7 cellular contexts compared by ENCODE assay signal in the genomic region with DNA sequence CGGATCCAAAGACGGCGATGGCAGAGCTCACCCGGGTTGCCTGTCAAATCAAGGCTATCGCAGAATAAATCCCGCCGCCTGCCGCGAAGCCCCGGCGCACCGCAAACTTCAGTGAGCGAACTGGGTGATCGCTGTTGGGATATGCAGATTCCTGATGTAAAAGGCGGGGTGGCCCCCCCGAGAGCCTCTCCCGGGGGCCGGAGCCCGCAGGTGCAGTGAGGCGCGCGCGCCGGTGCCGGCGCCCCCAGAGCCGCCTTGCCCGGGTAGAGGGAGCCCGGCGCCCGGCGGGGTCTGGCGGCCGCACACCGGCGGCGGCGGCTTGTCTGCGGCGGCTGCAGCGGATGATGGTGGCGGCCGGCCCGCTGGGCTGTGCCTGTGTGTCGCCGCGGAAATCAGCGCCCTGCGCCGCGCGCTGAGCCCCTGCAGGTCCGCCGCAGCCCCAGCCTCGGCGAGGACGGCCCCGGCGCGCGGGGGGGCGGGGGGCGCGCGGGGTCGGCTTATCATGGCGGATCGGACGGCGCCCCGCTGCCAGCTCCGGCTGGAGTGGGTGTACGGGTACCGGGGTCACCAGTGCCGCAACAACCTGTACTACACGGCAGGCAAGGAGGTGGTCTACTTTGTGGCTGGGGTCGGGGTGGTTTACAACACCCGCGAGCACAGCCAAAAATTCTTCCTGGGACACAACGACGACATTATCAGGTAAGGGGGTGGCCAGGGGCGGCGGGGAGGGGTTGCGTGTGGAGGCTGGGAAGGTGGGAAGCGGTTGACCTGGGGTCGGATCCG. TPM values are rescaled to one million over a fixed set of nuclear protein-coding genes. Genes with fewer than 3 reads are reported as not detected.
DNase-seq lines count a peak whose midpoint lies in the region; ATAC-seq and TF ChIP-seq lines count a peak whose summit lies in the region.

No MANE protein-coding gene starts in this region.

- no peaks in the 10 kb centered on the region for H3K36me3 ChIP-seq in MG63
- no peaks in the 10 kb centered on the region for H3K36me3 ChIP-seq in parathyroid adenoma (ENCODE audit: control insufficient read depth, insufficient read depth, low read length)

- no peak overlapping the region for H3K27ac Mint-ChIP-seq in activated T-cell treated with anti-CD3 and anti-CD28 coated beads, Interleukin-2, amount 50 U/mL, for 72 hours
- H3K27ac Mint-ChIP-seq in glutamatergic neuron (ENCODE audit: unreplicated experiment): no peak overlapping the region

- H3K4me3 Mint-ChIP-seq in activated T-cell treated with anti-CD3 and anti-CD28 coated beads, Interleukin-2, amount 50 U/mL, for 72 hours: peak overlapping the region; percentile 91 to 99
- H3K4me3 Mint-ChIP-seq in glutamatergic neuron (ENCODE audit: unreplicated experiment): peak overlapping the region; percentile 94

- no peaks in the 10 kb centered on the region for H3K9me3 ChIP-seq in MG63
- no peaks in the 10 kb centered on the region for H3K9me3 ChIP-seq in parathyroid adenoma (ENCODE audit: control insufficient read depth, low read length)

- no peaks in the 10 kb centered on the region for H3K9me3 Mint-ChIP-seq in activated T-cell treated with anti-CD3 and anti-CD28 coated beads, Interleukin-2, amount 50 U/mL, for 72 hours
- peaks cover 3% of the 10 kb centered on the region for H3K9me3 Mint-ChIP-seq in glutamatergic neuron (ENCODE audit: unreplicated experiment)

- TF ChIP-seq CTCF in glutamatergic neuron (IDR thresholded peaks at IDR 0.05; ENCODE audit: partially characterized antibody, unreplicated experiment) (no peak), parathyroid adenoma (IDR thresholded peaks at IDR 0.05) (no peak)

- H3K27ac ChIP-seq in parathyroid adenoma: no peak overlapping the region

- DNase-seq in MG63 (peak; percentile 23), glutamatergic neuron (peak; percentile 72), RKO (ENCODE audit: low spot score) (no peak), GOT3 (lab: John Stamatoyannopoulos, UW) (no peak)
- peak; percentile 45 to 50 for DNase-seq in activated T-cell treated with anti-CD3 and anti-CD28 coated beads, Interleukin-2, amount 50 U/mL, for 72 hours

- peak overlapping the region; percentile 85 for H2AFZ ChIP-seq in parathyroid adenoma

- H3K27me3 Mint-ChIP-seq in activated T-cell treated with anti-CD3 and anti-CD28 coated beads, Interleukin-2, amount 50 U/mL, for 72 hours (ENCODE audit: low read depth): peaks cover 46% of the 10 kb centered on the region
- H3K27me3 Mint-ChIP-seq in glutamatergic neuron (ENCODE audit: unreplicated experiment): peaks cover 16% of the 10 kb centered on the region

- H3K36me3 Mint-ChIP-seq in activated T-cell treated with anti-CD3 and anti-CD28 coated beads, Interleukin-2, amount 50 U/mL, for 72 hours (ENCODE audit: insufficient read depth in 2 of 2): peaks cover 4 to 5% of the 10 kb centered on the region in 2 donors
- no peaks in the 10 kb centered on the region for H3K36me3 Mint-ChIP-seq in glutamatergic neuron (ENCODE audit: unreplicated experiment)

- no peaks in the 10 kb centered on the region for H3K79me2 ChIP-seq in parathyroid adenoma

- H3K4me1 Mint-ChIP-seq in activated T-cell treated with anti-CD3 and anti-CD28 coated beads, Interleukin-2, amount 50 U/mL, for 72 hours (ENCODE audit: low read depth): peaks cover 22% of the 10 kb centered on the region
- peaks cover 4% of the 10 kb centered on the region for H3K4me1 Mint-ChIP-seq in glutamatergic neuron (ENCODE audit: low read depth, unreplicated experiment)

- H3K4me2 ChIP-seq in parathyroid adenoma (ENCODE audit: low read length): peak overlapping the region; percentile 58

- H3K27me3 ChIP-seq in MG63: peaks cover 20% of the 10 kb centered on the region
- no peaks in the 10 kb centered on the region for H3K27me3 ChIP-seq in parathyroid adenoma (ENCODE audit: control insufficient read depth, insufficient read depth, low read length)

- H3K4me3 ChIP-seq in GM08714 (ENCODE audit: low read length): peak overlapping the region; percentile 79
- H3K4me3 ChIP-seq in MG63: peak overlapping the region; percentile 75
- peak overlapping the region; percentile 78 for H3K4me3 ChIP-seq in parathyroid adenoma (ENCODE audit: low read depth, low read length)

- no peak for ATAC-seq in activated T-cell treated with anti-CD3 and anti-CD28 coated beads, Interleukin-2, amount 50 U/mL, for 72 hours (replicated peaks in 1 of 2)

- H3K4me1 ChIP-seq in parathyroid adenoma: peaks cover 4% of the 10 kb centered on the region

- H3K9ac ChIP-seq in parathyroid adenoma: no peak overlapping the region

RNA-seq across cellular contexts. Expression of gene EML6, which starts 1.3 kb away (rescaled TPM):
- 0.52 TPM in 1 of 2 replicates, not detected in the other for total RNA-seq in MG63 (2014; rRNA removed; shearing (Covaris generic); ENCODE audit: low replicate concordance)
- 1 to 10 TPM in 1 of 2 donors, under 1 TPM in 1; 0.96 to 2.0 TPM for total RNA-seq in activated T-cell treated with anti-CD3 and anti-CD28 coated beads, Interleukin-2, amount 50 U/mL, for 72 hours
- 0.91 TPM for total RNA-seq in glutamatergic neuron (ENCODE audit: unreplicated experiment)

Comparison
In these comparisons a context has a peak if more than half of its experiments do, and no peak if none do; other contexts are left out.
1. DNase-seq: peak in MG63 (single experiment), activated T-cell treated with anti-CD3 and anti-CD28 coated beads, Interleukin-2, amount 50 U/mL, for 72 hours (2 of 2) and glutamatergic neuron (single experiment); none in RKO (single experiment) and GOT3 (single experiment).
2. Peak in every context shown above with its lines, with median percentiles within 50 percentile points of each other: H3K4me3 ChIP-seq.